In the genomic region with DNA sequence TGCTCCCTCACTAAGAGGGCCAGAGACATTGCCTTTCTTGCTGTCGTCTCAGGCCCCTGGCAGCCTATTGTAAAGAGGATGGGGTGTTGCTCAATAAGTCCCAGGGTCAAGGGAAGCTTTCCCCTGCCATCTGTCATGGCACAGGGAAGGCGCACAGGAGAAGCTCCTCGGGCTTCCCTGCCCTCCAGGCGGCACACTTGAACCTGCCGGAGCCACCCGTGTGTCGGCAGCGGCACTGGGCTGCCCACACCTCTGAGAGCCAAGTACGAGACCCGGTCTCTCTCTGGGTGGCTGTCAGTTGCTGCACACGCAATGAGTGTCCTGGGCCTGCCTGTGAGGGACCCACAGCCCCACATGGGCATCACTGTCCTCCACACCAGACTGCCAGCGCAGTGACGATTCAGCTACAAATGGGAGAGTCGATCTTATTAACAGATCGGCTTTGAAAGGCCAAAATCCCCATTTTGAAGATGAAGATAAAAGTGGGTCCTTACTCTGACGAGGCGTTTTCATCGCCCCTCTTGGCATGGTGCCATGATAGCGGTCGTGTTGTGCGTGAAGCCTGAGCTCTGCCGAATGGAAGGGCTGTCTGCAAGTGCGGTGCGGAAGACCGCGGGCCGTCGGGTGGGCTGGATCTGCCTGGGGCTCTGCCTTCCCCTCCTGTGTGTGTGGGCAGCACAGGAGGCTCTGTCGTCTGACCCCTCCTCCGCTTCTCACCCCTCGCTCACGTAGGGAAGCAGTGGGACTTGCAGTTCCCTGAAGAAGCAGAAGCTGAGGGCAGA, we compare ENCODE assay signal across 1 cellular context.
TF ChIP-seq lines count a peak whose summit lies in the region.

No MANE protein-coding gene starts in this region.

TF ChIP-seq in HepG2, 621 proteins besides CTCF, POLR2A, EP300 and RAD21:
- no peak for TF ChIP-seq SP2 (CRISPR knock-in tag; IDR thresholded peaks at IDR 0.05)
- peak; percentile 63 for TF ChIP-seq AGO2 (optimal IDR thresholded peaks at IDR 0.05; ENCODE audit: low read depth, low read length)
